32 cellular contexts compared by ENCODE assay signal in genomic region chr2:40646642-40647041, GRCh38.
A peak's percentile ranks its signal among the peaks of the same experiment; 100 is the strongest.
DNase-seq lines count a peak whose midpoint lies in the region; ATAC-seq, FAIRE-seq and TF ChIP-seq lines count a peak whose summit lies in the region.
"Had no signal": no experiment of that assay in that cellular context is flagged by ENCODE, and none has a peak within 500 bp of the region (broad histone marks: within the 10 kb centered on the region; RNA-seq: fewer than 3 reads in every experiment).

No MANE protein-coding gene starts in this region.

- H3K4me1 ChIP-seq in A549: no peaks in the 10 kb centered on the region
- no peaks in the 10 kb centered on the region for H3K4me1 ChIP-seq in ACC112 (ENCODE audit: control insufficient read depth, insufficient read depth, low read length, unreplicated experiment)
- H3K4me1 ChIP-seq: BLaER1; BLaER1 treated with 17β-estradiol and CSF1 and Interleukin-3, amounts not matched to agents 10 nM and 100 nM had no signal

- no peaks in the 10 kb centered on the region for H3K36me3 ChIP-seq in ACC112 (ENCODE audit: insufficient read depth, low read length)
- H3K36me3 ChIP-seq: BE2C; BLaER1; BLaER1 treated with 17β-estradiol and CSF1 and Interleukin-3, amounts not matched to agents 10 nM and 100 nM had no signal

- ATAC-seq in A549: no peak
- ATAC-seq: CD8-positive, alpha-beta T cell had no signal

- H2AFZ ChIP-seq in ACC112 (ENCODE audit: low read length, unreplicated experiment): peak overlapping the region; percentile 24

- DNase-seq in A549 (ENCODE audit: low read depth in 1 of 2, low spot score in 1 of 2) (no peak), RCC 7860 (ENCODE audit: low spot score) (no peak), NCI-H82 (lab: John Stamatoyannopoulos, UW) (no peak), UCSD-AML1 (lab: John Stamatoyannopoulos, UW; ENCODE audit: unreplicated experiment) (no peak), coronary artery (ENCODE audit: low spot score) (no peak)
- DNase-seq in activated CD4-positive, CD25-positive, alpha-beta regulatory T cell (lab: John Stamatoyannopoulos, UW): no peak
- DNase-seq: 8988T; ACHN; AML-193; BE2C; C1 segment of cervical spinal cord; Caco-2; Calu3; CD4-positive, alpha-beta memory T cell; CD4-positive, alpha-beta T cell; CD4-positive, CD25-positive, alpha-beta regulatory T cell; CD8-positive, alpha-beta memory T cell; CD8-positive, alpha-beta T cell; COR-L47; DMS153; DMS53; DMS79; DMS79 treated with DMSO at 0.1 percent for 48 hours; DND-41; EL had no signal

- no peak for TF ChIP-seq POLR2A in A549 (IDR thresholded peaks at IDR 0.05; ENCODE audit: low read length)

- POLR2A ChIA-PET in A549 (lab: Yijun Ruan, JAX): no interaction called here

- H3K4me3 ChIP-seq in A549 (no peak overlapping the region), ACC112 (ENCODE audit: low read depth, low read length) (no peak overlapping the region), coronary artery (no peak overlapping the region)
- H3K4me3 ChIP-seq: BLaER1; BLaER1 treated with 17β-estradiol and CSF1 and Interleukin-3, amounts not matched to agents 10 nM and 100 nM had no signal

- no peaks in the 10 kb centered on the region for H3K9me3 ChIP-seq in A549
- H3K9me3 ChIP-seq: BE2C; BLaER1; BLaER1 treated with 17β-estradiol and CSF1 and Interleukin-3, amounts not matched to agents 10 nM and 100 nM; Caco-2 had no signal

- TF ChIP-seq RAD21 in A549 (conservative IDR thresholded peaks at IDR 0.05 in 1 of 2, IDR thresholded peaks at IDR 0.05 in 1 of 2): no peak

- no peaks in the 10 kb centered on the region for H3K79me2 ChIP-seq in ACC112 (ENCODE audit: control insufficient read depth, insufficient read depth, low read length, unreplicated experiment)

- FAIRE-seq in A549 (lab: Jason Lieb, UNC) (no peak), G401.6 (lab: Jason Lieb, UNC) (peak; percentile 90), RCC 7860 (lab: Jason Lieb, UNC) (peak; percentile 48)
- FAIRE-seq: D721Med had no signal

- H3K27ac ChIP-seq in A549: no peak overlapping the region
- no peak overlapping the region for H3K27ac ChIP-seq in ACC112 (ENCODE audit: low read depth, low read length)
- H3K27ac ChIP-seq in coronary artery: no peak overlapping the region
- H3K27ac ChIP-seq: 22Rv1; BLaER1; BLaER1 treated with 17β-estradiol and CSF1 and Interleukin-3, amounts not matched to agents 10 nM and 100 nM; C4-2B had no signal

- no peak overlapping the region for H3K4me2 ChIP-seq in A549
- H3K4me2 ChIP-seq: BLaER1; BLaER1 treated with 17β-estradiol and CSF1 and Interleukin-3, amounts not matched to agents 10 nM and 100 nM had no signal

- no peak for TF ChIP-seq EP300 in A549 (IDR thresholded peaks at IDR 0.05)

- H3K27me3 ChIP-seq in ACC112 (ENCODE audit: insufficient read depth, low read length): no peaks in the 10 kb centered on the region
- H3K27me3 ChIP-seq: BE2C; BLaER1; BLaER1 treated with 17β-estradiol and CSF1 and Interleukin-3, amounts not matched to agents 10 nM and 100 nM had no signal

- 8% methylated on average over 2 of the region's 2 CpGs for WGBS in A549 (ENCODE audit: missing lambda C conversion rate)

- TF ChIP-seq CTCF in A549 (IDR thresholded peaks at IDR 0.05): no peak
- TF ChIP-seq CTCF in coronary artery (IDR thresholded peaks at IDR 0.05): no peak

- CTCF ChIA-PET in A549 (lab: Yijun Ruan, JAX): no interaction called here

TF ChIP-seq in A549, 52 proteins besides CTCF, POLR2A, EP300 and RAD21:
- TF ChIP-seq BCL3 (IDR thresholded peaks at IDR 0.05): no peak
- no peak for TF ChIP-seq HEYL (CRISPR knock-in tag; IDR thresholded peaks at IDR 0.05)
- TF ChIP-seq EHF (CRISPR knock-in tag; IDR thresholded peaks at IDR 0.05): no peak
- 0 out of 2 replicates have a peak, but pooled peaks have one; percentile 70 for TF ChIP-seq CBX8 (IDR thresholded peaks at IDR 0.05)
- no peak for TF ChIP-seq TP53 (CRISPR knock-in tag; IDR thresholded peaks at IDR 0.05)
- TF ChIP-seq, protein P1, sequence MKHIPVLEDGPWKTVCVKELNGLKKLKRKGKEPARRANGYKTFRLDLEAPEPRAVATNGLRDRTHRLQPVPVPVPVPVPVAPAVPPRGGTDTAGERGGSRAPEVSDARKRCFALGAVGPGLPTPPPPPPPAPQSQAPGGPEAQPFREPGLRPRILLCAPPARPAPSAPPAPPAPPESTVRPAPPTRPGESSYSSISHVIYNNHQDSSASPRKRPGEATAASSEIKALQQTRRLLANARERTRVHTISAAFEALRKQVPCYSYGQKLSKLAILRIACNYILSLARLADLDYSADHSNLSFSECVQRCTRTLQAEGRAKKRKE (CRISPR knock-in tag; IDR thresholded peaks at IDR 0.05; ENCODE audit: low read depth): no peak
- peak; percentile 59 for TF ChIP-seq CBX2 (IDR thresholded peaks at IDR 0.05; ENCODE audit: borderline replicate concordance, low read depth)
- TF ChIP-seq JUN (IDR thresholded peaks at IDR 0.05): no peak
- TF ChIP-seq HOXA7 (CRISPR knock-in tag; IDR thresholded peaks at IDR 0.05): no peak
- no peak for TF ChIP-seq HOXB5 (CRISPR knock-in tag; IDR thresholded peaks at IDR 0.05)
- TF ChIP-seq TFCP2L1 (CRISPR knock-in tag; IDR thresholded peaks at IDR 0.05): no peak
- TF ChIP-seq CHD4 (IDR thresholded peaks at IDR 0.05; ENCODE audit: borderline replicate concordance): no peak
- TF ChIP-seq, protein P2, sequence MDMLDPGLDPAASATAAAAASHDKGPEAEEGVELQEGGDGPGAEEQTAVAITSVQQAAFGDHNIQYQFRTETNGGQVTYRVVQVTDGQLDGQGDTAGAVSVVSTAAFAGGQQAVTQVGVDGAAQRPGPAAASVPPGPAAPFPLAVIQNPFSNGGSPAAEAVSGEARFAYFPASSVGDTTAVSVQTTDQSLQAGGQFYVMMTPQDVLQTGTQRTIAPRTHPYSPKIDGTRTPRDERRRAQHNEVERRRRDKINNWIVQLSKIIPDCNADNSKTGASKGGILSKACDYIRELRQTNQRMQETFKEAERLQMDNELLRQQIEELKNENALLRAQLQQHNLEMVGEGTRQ (IDR thresholded peaks at IDR 0.05): no peak
